Comparison of ENCODE assay signal across 20 cellular contexts in the genomic region with DNA sequence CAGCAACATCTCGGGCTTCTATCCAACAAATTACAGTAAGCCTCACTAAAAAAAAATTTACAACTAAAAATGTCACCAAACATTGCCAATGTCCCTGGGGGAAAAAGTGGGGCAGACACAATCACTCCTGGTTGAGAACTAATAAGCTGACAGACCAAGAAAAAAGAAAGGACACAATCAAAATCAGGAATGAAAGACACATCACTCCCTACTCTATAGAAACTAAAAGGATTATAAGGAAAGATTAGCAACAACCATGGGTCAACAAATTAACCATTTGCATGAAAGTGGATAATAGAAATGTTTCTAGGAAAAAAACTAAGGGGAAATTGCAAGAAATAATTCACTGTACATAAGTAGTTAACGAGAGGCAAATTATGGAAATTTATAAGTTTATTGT. TPM values are rescaled to one million over a fixed set of nuclear protein-coding genes. Genes with fewer than 3 reads are reported as not detected.
DNase-seq lines count a peak whose midpoint lies in the region; ATAC-seq, FAIRE-seq and TF ChIP-seq lines count a peak whose summit lies in the region.
"Had no signal": no experiment of that assay in that cellular context is flagged by ENCODE, and none has a peak within 500 bp of the region (broad histone marks: within the 10 kb centered on the region; RNA-seq: fewer than 3 reads in every experiment).

No MANE protein-coding gene starts in this region.

- H3K9ac ChIP-seq in neural progenitor cell: no peak overlapping the region
- H3K9ac ChIP-seq: GM23248 had no signal

- H3K4me3 Mint-ChIP-seq in mesothelial cell of epicardium (no peak overlapping the region), neural progenitor cell (no peak overlapping the region)
- H3K4me3 Mint-ChIP-seq: CD4-positive, CD25-positive, alpha-beta regulatory T cell; CD8-positive, alpha-beta memory T cell had no signal

- H3K79me2 ChIP-seq in neural progenitor cell (ENCODE audit: low read depth): peaks cover 46% of the 10 kb centered on the region

- POLR2A ChIA-PET in A673 (lab: Charles Lee; ENCODE audit: low non-redundant PET): no interaction called here

- H3F3A ChIP-seq in neural progenitor cell (ENCODE audit: low read depth): no peaks in the 10 kb centered on the region

- H3K4me1 ChIP-seq in A673 (ENCODE audit: insufficient read depth, low read length, poor library complexity, severe bottlenecking) (peaks cover 6% of the 10 kb centered on the region), HAP-1 (peaks cover 8% of the 10 kb centered on the region), neural progenitor cell (no peaks in the 10 kb centered on the region)
- H3K4me1 ChIP-seq: A549 had no signal

- H3K27me3 Mint-ChIP-seq in mesothelial cell of epicardium (ENCODE audit: low read depth): no peaks in the 10 kb centered on the region
- no peaks in the 10 kb centered on the region for H3K27me3 Mint-ChIP-seq in neural progenitor cell (ENCODE audit: insufficient read depth, low read depth)
- H3K27me3 Mint-ChIP-seq: CD4-positive, CD25-positive, alpha-beta regulatory T cell; CD8-positive, alpha-beta memory T cell had no signal

- H3K27ac Mint-ChIP-seq in mesothelial cell of epicardium: peak overlapping the region; percentile 16
- H3K27ac Mint-ChIP-seq in neural progenitor cell: no peak overlapping the region

- in situ Hi-C loops in HAP-1 (cut with MboI; ENCODE audit: low sequenced_read_pairs): no loop called here

- no peak overlapping the region for H3K4me2 ChIP-seq in neural progenitor cell
- H3K4me2 ChIP-seq: A549 had no signal

- H2AFZ ChIP-seq in neural progenitor cell (replicated peaks): no peak overlapping the region
- H2AFZ ChIP-seq: GM23248 had no signal

- no peak for TF ChIP-seq CTCF in A673 (conservative IDR thresholded peaks at IDR 0.05; ENCODE audit: low read depth, low read length)
- no peak for TF ChIP-seq CTCF in mesothelial cell of epicardium (IDR thresholded peaks at IDR 0.05; ENCODE audit: unreplicated experiment)
- no peak for TF ChIP-seq CTCF in neural progenitor cell (IDR thresholded peaks at IDR 0.05)

- H4K20me1 ChIP-seq in neural progenitor cell (ENCODE audit: low read depth): no peaks in the 10 kb centered on the region

- H3K4me1 Mint-ChIP-seq in mesothelial cell of epicardium (peaks cover 19% of the 10 kb centered on the region), neural progenitor cell (peaks cover 3% of the 10 kb centered on the region)

- no peaks in the 10 kb centered on the region for H3K27me3 ChIP-seq in A673 (replicated peaks; ENCODE audit: insufficient read depth, low read depth, low read length, poor library complexity)
- no peaks in the 10 kb centered on the region for H3K27me3 ChIP-seq in HAP-1 (ENCODE audit: low read depth)
- no peaks in the 10 kb centered on the region for H3K27me3 ChIP-seq in neural progenitor cell

- H3K9me3 ChIP-seq in A673 (ENCODE audit: low read depth, low read length, poor library complexity, severe bottlenecking): peaks cover 9% of the 10 kb centered on the region
- H3K9me3 ChIP-seq in HAP-1: no peaks in the 10 kb centered on the region
- H3K9me3 ChIP-seq in neural progenitor cell (ENCODE audit: low read depth): peaks cover 15% of the 10 kb centered on the region
- H3K9me3 ChIP-seq: A549 had no signal

- peaks cover 38% of the 10 kb centered on the region for H3K36me3 Mint-ChIP-seq in mesothelial cell of epicardium
- H3K36me3 Mint-ChIP-seq in neural progenitor cell: peaks cover 48% of the 10 kb centered on the region

- no TSS peak for BruUV-seq in A673 (replicated peaks; lab: Mats Ljungman, UMichigan)

- H3K4me3 ChIP-seq in A673 (ENCODE audit: low read depth, low read length, poor library complexity, severe bottlenecking) (no peak overlapping the region), HAP-1 (no peak overlapping the region), neural progenitor cell (no peak overlapping the region)
- H3K4me3 ChIP-seq: A549, GM23248 had no signal

- H3K27ac ChIP-seq in A673 (ENCODE audit: low read depth, low read length, poor library complexity, severe bottlenecking): no peak overlapping the region
- H3K27ac ChIP-seq in neural progenitor cell: peak overlapping the region; percentile 8
- H3K27ac ChIP-seq: A549, GM23248 had no signal

- CTCF ChIA-PET in A673 (lab: Charles Lee): interaction anchor here (0.6 kb wide), 1 partner anchor 10 kb away, joined by 14 read pairs; no protein-coding TSS in a partner anchor

- H3K9me3 Mint-ChIP-seq in mesothelial cell of epicardium (peaks cover 33% of the 10 kb centered on the region), neural progenitor cell (peaks cover 15% of the 10 kb centered on the region)

- peak; percentile 1 for DNase-seq in A673 (ENCODE audit: low spot score)
- DNase-seq in HAP-1 (ENCODE audit: low spot score in 2 of 2): peak; percentile 70 to 91
- no peak for DNase-seq in mesothelial cell of epicardium (ENCODE audit: low spot score in 2 of 2, unreplicated experiment in 2 of 2)
- no peak for DNase-seq in neural progenitor cell (ENCODE audit: low spot score)
- DNase-seq in foreskin melanocyte: no peak
- DNase-seq in urothelium cell line (ENCODE audit: low spot score): no peak
- DNase-seq: 8988T; C1 segment of cervical spinal cord; CD4-positive, CD25-positive, alpha-beta regulatory T cell; CD8-positive, alpha-beta memory T cell; DMS 273 treated with DMSO at 0.1 percent for 48 hours; DMS79 treated with DMSO at 0.1 percent for 48 hours; GM23248; H7 had no signal

- intact Hi-C loops in A673 (cut with micrococcal nuclease; ENCODE audit: unreplicated experiment): loop anchor here (5.0 kb wide), 1 partner anchor 51 kb away; no protein-coding TSS in a partner anchor

- FAIRE-seq in urothelium cell line (lab: Jason Lieb, UNC): no peak
- FAIRE-seq: A549, D721Med, GM12892, H1 had no signal

- ATAC-seq in HG02981 (IDR thresholded peaks at IDR 0.05; ENCODE audit: unreplicated experiment): no peak
- ATAC-seq: A549, HCT116 had no signal

- peaks cover 4% of the 10 kb centered on the region for H3K36me3 ChIP-seq in A673 (ENCODE audit: insufficient read depth, low read length, poor library complexity, severe bottlenecking)
- H3K36me3 ChIP-seq in HAP-1 (replicated peaks): no peaks in the 10 kb centered on the region; the same call in 1 of the 2 replicates
- peaks cover 34% of the 10 kb centered on the region for H3K36me3 ChIP-seq in neural progenitor cell

RNA-seq across cellular contexts. Expression of gene AGTPBP1, which starts 53.4 kb away (rescaled TPM):
- 24.7 and 27.4 TPM in 2 replicates for total RNA-seq in A673 (2021)
- 26.0 to 27.4 TPM (median 27.0 TPM) in 3 replicates for total RNA-seq in mesothelial cell of epicardium
- 81.5 and 122 TPM in 2 replicates for total RNA-seq in neural progenitor cell (ENCODE audit: low replicate concordance)

Comparison
In these comparisons a context has a peak if more than half of its experiments do, and no peak if none do; other contexts are left out.
1. DNase-seq: peak in A673 (single experiment) and HAP-1 (2 of 2); none in mesothelial cell of epicardium (0 of 2), neural progenitor cell (single experiment), foreskin melanocyte (single experiment) and urothelium cell line (single experiment).